Comparison of ENCODE assay signal across 11 cellular contexts in the genomic region with DNA sequence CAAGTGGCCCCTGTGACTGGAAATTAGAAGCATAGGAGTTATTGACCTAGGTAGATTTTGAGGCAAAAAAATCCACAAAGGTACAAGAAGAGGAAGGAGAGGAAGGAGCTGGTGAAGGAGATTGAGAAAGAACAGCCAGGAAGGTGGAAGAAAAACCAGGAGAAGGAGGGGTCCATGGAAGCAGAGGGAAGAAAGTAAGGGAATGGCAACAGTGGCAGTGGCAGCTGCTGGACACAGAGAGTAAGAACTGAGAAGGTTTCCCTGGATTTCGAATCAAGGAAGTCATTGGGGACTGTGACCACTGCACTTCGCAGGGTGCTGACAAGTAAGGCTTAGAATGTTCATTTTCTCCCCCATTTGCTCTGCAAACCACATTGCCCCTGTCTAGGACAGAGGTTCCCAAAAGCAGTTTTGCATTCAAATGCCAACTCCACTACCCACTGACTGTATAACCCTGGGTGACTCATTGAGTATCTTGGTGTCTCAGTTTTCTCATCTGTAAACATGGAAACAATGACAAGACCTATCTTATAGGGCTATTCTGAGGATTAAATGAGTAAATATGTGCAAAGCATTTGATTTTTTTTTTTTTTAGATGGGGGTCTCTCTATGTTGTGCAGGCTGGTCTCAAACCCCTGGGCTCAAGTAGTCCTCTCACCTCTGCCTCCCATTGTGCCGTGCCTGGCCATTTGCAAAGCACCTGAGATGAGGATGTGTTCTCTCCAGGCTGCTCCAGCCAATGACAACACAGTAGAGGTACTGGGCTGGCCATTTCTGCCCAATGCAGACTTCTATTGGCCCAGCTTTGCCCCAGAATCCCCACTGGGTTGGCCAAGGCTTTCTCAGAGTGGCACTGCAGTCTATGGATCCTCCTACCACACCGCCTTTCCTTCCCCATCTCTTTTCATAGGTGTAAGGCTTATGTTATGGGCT. TPM values are rescaled to one million over a fixed set of nuclear protein-coding genes. Genes with fewer than 3 reads are reported as not detected.
A peak's percentile ranks its signal among the peaks of the same experiment; 100 is the strongest.
DNase-seq lines count a peak whose midpoint lies in the region; ATAC-seq, FAIRE-seq and TF ChIP-seq lines count a peak whose summit lies in the region.
"Had no signal": no experiment of that assay in that cellular context is flagged by ENCODE, and none has a peak within 500 bp of the region (broad histone marks: within the 10 kb centered on the region; RNA-seq: fewer than 3 reads in every experiment).

No MANE protein-coding gene starts in this region.

- peaks cover 15% of the 10 kb centered on the region for H3K79me2 ChIP-seq in astrocyte (ENCODE audit: insufficient read depth, low read length)

- H3K27ac Mint-ChIP-seq in Calu3 (ENCODE audit: unreplicated experiment) (peak overlapping the region; percentile 28), astrocyte (ENCODE audit: unreplicated experiment) (peak overlapping the region; percentile 79)
- H3K27ac Mint-ChIP-seq: nephron progenitor cell had no signal

- no peak overlapping the region for H2AFZ ChIP-seq in astrocyte (ENCODE audit: low read depth, low read length)

- H4K20me1 ChIP-seq in astrocyte (ENCODE audit: insufficient read depth, low read length): no peaks in the 10 kb centered on the region

- TF ChIP-seq CTCF in Calu3 (IDR thresholded peaks at IDR 0.05; ENCODE audit: unreplicated experiment) (no peak), astrocyte (IDR thresholded peaks at IDR 0.05; ENCODE audit: insufficient read depth, low read depth, low read length) (no peak)

- H3K4me3 ChIP-seq in HUES6 (ENCODE audit: low read depth, low read length) (no peak overlapping the region), astrocyte (ENCODE audit: insufficient read depth, low read depth, low read length) (peak overlapping the region; percentile 40)
- H3K4me3 ChIP-seq: cardiac muscle cell had no signal

- intact Hi-C loops in Calu3 (cut with micrococcal nuclease; ENCODE audit: unreplicated experiment): loop anchor here (10.0 kb wide), 1 partner anchor 382 kb away; no protein-coding TSS in a partner anchor

- H3K4me1 Mint-ChIP-seq in Calu3 (ENCODE audit: low read depth, unreplicated experiment) (peaks cover 74% of the 10 kb centered on the region), astrocyte (ENCODE audit: low read depth, unreplicated experiment) (peaks cover 71% of the 10 kb centered on the region)

- ATAC-seq in GM19328 (IDR thresholded peaks at IDR 0.05; ENCODE audit: unreplicated experiment) (no peak), HG02885 (IDR thresholded peaks at IDR 0.05; ENCODE audit: poor library complexity, unreplicated experiment) (no peak)

- TSS peak; percentile 11 for BruUV-seq in Calu3 (replicated peaks; lab: Mats Ljungman, UMichigan)

- H3K4me1 ChIP-seq in HUES6 (ENCODE audit: control insufficient read depth, insufficient read depth, low read length) (peaks cover 40% of the 10 kb centered on the region), astrocyte (ENCODE audit: insufficient read depth, low read length) (peaks cover 73% of the 10 kb centered on the region)

- CTCF ChIA-PET in Calu3 (lab: Charles Lee): no interaction called here

- H3K4me2 ChIP-seq in astrocyte (ENCODE audit: low read length): peak overlapping the region; percentile 85

- H3K9me3 Mint-ChIP-seq in Calu3 (ENCODE audit: low read depth, unreplicated experiment) (no peaks in the 10 kb centered on the region), astrocyte (ENCODE audit: unreplicated experiment) (no peaks in the 10 kb centered on the region)
- H3K9me3 Mint-ChIP-seq: nephron progenitor cell had no signal

- H3K36me3 ChIP-seq in HUES6 (ENCODE audit: control insufficient read depth, insufficient read depth, low read length) (no peaks in the 10 kb centered on the region), astrocyte (ENCODE audit: insufficient read depth, low read length) (no peaks in the 10 kb centered on the region)
- H3K36me3 ChIP-seq: cardiac muscle cell had no signal

- H3K27me3 ChIP-seq in HUES6 (ENCODE audit: control insufficient read depth, insufficient read depth, low read length): no peaks in the 10 kb centered on the region
- no peaks in the 10 kb centered on the region for H3K27me3 ChIP-seq in astrocyte (ENCODE audit: insufficient read depth, low read length)
- H3K27me3 ChIP-seq: cardiac muscle cell had no signal

- H3K27me3 Mint-ChIP-seq in Calu3 (ENCODE audit: unreplicated experiment): no peaks in the 10 kb centered on the region
- no peaks in the 10 kb centered on the region for H3K27me3 Mint-ChIP-seq in astrocyte (ENCODE audit: low read depth, unreplicated experiment)

- H3K36me3 Mint-ChIP-seq in Calu3 (ENCODE audit: insufficient read depth, unreplicated experiment) (peaks cover 40% of the 10 kb centered on the region), astrocyte (ENCODE audit: low read depth, unreplicated experiment) (no peaks in the 10 kb centered on the region)

- H3K9ac ChIP-seq in HUES6 (ENCODE audit: low read length) (peak overlapping the region; percentile 25), astrocyte (ENCODE audit: low read length) (peak overlapping the region; percentile 77)

- H3K9me3 ChIP-seq in HUES6 (ENCODE audit: control insufficient read depth, insufficient read depth, low read depth, low read length) (no peaks in the 10 kb centered on the region), astrocyte (ENCODE audit: insufficient read depth, low read depth, low read length) (no peaks in the 10 kb centered on the region)

- FAIRE-seq in astrocyte (lab: Jason Lieb, UNC): peak; percentile 26

- H3K4me3 Mint-ChIP-seq in Calu3 (ENCODE audit: low read depth, unreplicated experiment) (no peak overlapping the region), astrocyte (ENCODE audit: unreplicated experiment) (peak overlapping the region; percentile 79)
- H3K4me3 Mint-ChIP-seq: nephron progenitor cell had no signal

- DNase-seq in Calu3: no peak
- peak; percentile 66 for DNase-seq in astrocyte (ENCODE audit: low read depth)
- peak; percentile 62 for DNase-seq in myocyte (ENCODE audit: low read depth)
- DNase-seq in 8988T: no peak
- no peak for DNase-seq in DMS153 (lab: John Stamatoyannopoulos, UW)
- DNase-seq: NCI-H748 treated with DMSO at 0.1 percent for 48 hours, nephron progenitor cell had no signal

- no peak overlapping the region for H3K27ac ChIP-seq in HUES6 (ENCODE audit: low read depth, low read length)
- H3K27ac ChIP-seq in astrocyte (ENCODE audit: low read depth, low read length): peak overlapping the region; percentile 88
- H3K27ac ChIP-seq: cardiac muscle cell had no signal

RNA-seq across cellular contexts. Expression of gene CAPN2, which starts 9.3 kb away (rescaled TPM):
- total RNA-seq in Calu3 (2022) (250 and 266 TPM in 2 replicates), astrocyte (340 and 391 TPM in 2 replicates), myocyte (199 and 234 TPM in 2 replicates)
- polyA plus RNA-seq in myocyte (2012): 267 TPM

RNA-seq across cellular contexts. Expression of gene CAPN8, which starts 37.5 kb away (rescaled TPM):
- total RNA-seq in Calu3 (2022) (108 and 158 TPM in 2 replicates), astrocyte (not detected in 2 replicates), myocyte (0.47 TPM in 1 of 2 replicates, not detected in the other)
- polyA plus RNA-seq in myocyte (2012): 0.13 TPM
- total RNA-seq: cardiac muscle cell had no signal

Comparison
In these comparisons a context has a peak if more than half of its experiments do, and no peak if none do; other contexts are left out.
1. DNase-seq: peak in astrocyte (single experiment) and myocyte (single experiment); none in Calu3 (single experiment), 8988T (single experiment) and DMS153 (single experiment).
2. RNA of gene CAPN8, which starts 37.5 kb away (total RNA-seq): 108 to 158 TPM in Calu3; not detected in astrocyte and 0.47 TPM in myocyte; every median in the first group is over 10 times any median in the second.